In the genomic region with DNA sequence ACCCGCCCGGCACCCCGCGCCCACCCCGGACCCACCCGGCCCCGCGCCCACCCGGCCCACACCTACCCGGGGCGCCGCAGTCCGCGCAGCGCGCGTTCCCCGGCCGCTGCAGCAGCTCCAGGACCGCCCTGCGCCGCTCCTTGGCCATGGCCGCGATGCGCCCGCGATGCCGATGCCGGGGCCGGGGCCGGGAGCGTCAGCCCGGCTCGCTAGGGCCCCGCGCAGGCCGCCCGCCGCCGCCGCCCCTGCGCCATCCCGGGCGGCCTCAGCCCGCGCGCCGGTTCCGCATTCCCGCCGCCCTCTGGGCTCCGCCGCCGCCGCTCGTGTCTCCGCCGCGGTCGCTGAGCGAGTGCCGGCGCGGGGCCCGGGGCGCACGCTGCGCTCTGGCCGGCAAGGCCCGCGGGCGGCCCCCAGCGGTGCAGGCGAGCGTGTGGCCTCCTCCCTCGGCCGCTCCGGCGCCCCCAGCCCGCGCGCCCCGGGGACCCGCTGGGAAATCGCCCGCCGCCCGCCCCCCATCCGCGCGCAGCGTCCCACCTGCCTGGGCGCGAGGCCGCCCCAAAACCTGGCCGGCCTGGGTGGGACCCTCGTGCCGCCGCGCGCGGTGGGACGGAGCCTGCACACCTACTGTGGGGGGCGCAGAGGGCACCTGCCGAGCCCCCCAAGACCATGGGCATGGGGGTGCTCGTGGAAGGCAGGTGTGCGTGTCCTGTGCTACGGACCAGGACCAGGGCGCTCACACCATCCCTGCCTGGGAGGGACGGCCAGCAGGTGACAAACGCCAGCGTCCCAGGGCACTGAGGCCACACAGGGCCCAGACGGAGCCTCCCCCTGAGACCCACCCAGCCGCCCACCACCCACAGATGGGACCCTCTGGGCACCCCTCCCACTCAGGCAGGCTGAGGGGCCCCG, we compare ENCODE assay signal across 7 cellular contexts. TPM values are rescaled to one million over a fixed set of nuclear protein-coding genes. Genes with fewer than 3 reads are reported as not detected.
DNase-seq lines count a peak whose midpoint lies in the region; ATAC-seq, FAIRE-seq and TF ChIP-seq lines count a peak whose summit lies in the region.

A gene with protein sequence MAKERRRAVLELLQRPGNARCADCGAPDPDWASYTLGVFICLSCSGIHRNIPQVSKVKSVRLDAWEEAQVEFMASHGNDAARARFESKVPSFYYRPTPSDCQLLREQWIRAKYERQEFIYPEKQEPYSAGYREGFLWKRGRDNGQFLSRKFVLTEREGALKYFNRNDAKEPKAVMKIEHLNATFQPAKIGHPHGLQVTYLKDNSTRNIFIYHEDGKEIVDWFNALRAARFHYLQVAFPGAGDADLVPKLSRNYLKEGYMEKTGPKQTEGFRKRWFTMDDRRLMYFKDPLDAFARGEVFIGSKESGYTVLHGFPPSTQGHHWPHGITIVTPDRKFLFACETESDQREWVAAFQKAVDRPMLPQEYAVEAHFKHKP (minus strand): TSS at position 351 of the 909 bp plus-strand sequence. CDS start 203 bp downstream, at position 148.

- no peaks in the 10 kb centered on the region for H3K36me3 Mint-ChIP-seq in immature natural killer cell

- no peaks in the 10 kb centered on the region for H3K4me1 ChIP-seq in small intestine (ENCODE audit: control insufficient read depth in 2 of 2, insufficient read depth in 1 of 2, low read depth in 1 of 2, low read length in 1 of 2)

- no peaks in the 10 kb centered on the region for H3K9me3 ChIP-seq in small intestine (ENCODE audit: control insufficient read depth, low read depth)

- no peak for FAIRE-seq in small intestine (lab: Jason Lieb, UNC)

- no peaks in the 10 kb centered on the region for H3K27me3 ChIP-seq in small intestine (ENCODE audit: control insufficient read depth in 2 of 2, insufficient read depth in 2 of 2, low read length in 2 of 2)

- DNase-seq in GM13977 (ENCODE audit: low spot score) (peak; percentile 90), SW480 (ENCODE audit: low spot score) (peak; percentile 64), astrocyte of the cerebellum (ENCODE audit: low read depth) (no peak), immature natural killer cell (peak; percentile 73 to 81 (median 80)), small intestine (peak; percentile 68), NCI-H2081 treated with DMSO at 0.1 percent for 48 hours (lab: John Stamatoyannopoulos, UW) (no peak)

- in situ Hi-C loops in GM13977 (cut with MboI; ENCODE audit: low pct_unique_long_range_greater_than_20kb, low sequenced_read_pairs, unreplicated experiment) = no loop called here
- in situ Hi-C loops in astrocyte of the cerebellum (cut with HindIII; ENCODE audit: low sequenced_read_pairs) = loop anchor here (25.0 kb wide), 1 partner anchor 167 kb away; no protein-coding TSS in a partner anchor

- TF ChIP-seq CTCF in GM13977 (IDR thresholded peaks at IDR 0.05; ENCODE audit: extremely low read depth, insufficient read depth, missing control alignments) = peak; percentile 91
- no peak for TF ChIP-seq CTCF in astrocyte of the cerebellum (IDR thresholded peaks at IDR 0.05; ENCODE audit: low read depth, low read length, missing control alignments)

- H3K4me3 ChIP-seq in astrocyte of the cerebellum (ENCODE audit: low read depth, low read length) (peak within 1 kb of the TSS; percentile 18), small intestine (ENCODE audit: low read depth in 1 of 2, low read length in 2 of 2) (peak within 1 kb of the TSS; percentile 63 to 90)

- peak; percentile 46 for ATAC-seq in HG02973 (IDR thresholded peaks at IDR 0.05; ENCODE audit: unreplicated experiment)

- no peaks in the 10 kb centered on the region for H3K36me3 ChIP-seq in small intestine (ENCODE audit: control insufficient read depth in 2 of 2, insufficient read depth in 2 of 2, low read length in 2 of 2)

- no peaks in the 10 kb centered on the region for H3K9me3 Mint-ChIP-seq in immature natural killer cell

- peak within 1 kb of the TSS; percentile 40 to 88 (median 58) for H3K27ac Mint-ChIP-seq in immature natural killer cell

- peaks cover 0 to 9% (median 5%) of the 10 kb centered on the region in 3 donors for H3K27me3 Mint-ChIP-seq in immature natural killer cell (ENCODE audit: low read depth in 3 of 3)

- H3K27ac ChIP-seq in small intestine (ENCODE audit: low read depth in 1 of 2, low read length in 1 of 2) = peak within 1 kb of the TSS; percentile 76 to 94

- H3K4me1 Mint-ChIP-seq in immature natural killer cell = peaks cover 21 to 29% of the 10 kb centered on the region in 2 donors

- peak within 1 kb of the TSS; percentile 70 to 82 (median 78) for H3K4me3 Mint-ChIP-seq in immature natural killer cell

- WGBS in small intestine, 3 donors = 7 to 16% (median 10%) methylated on average over 37 to 115 of the region's 115 CpGs

RNA-seq across cellular contexts. Expression of the gene that starts here (rescaled TPM):
- polyA plus RNA-seq in immature natural killer cell (10 to 100 TPM; 49.7 to 72.1 (median 55.1) TPM), small intestine (100 to 1,000 TPM in 2 of 3 donors, 10 to 100 TPM in 1; 69.2 to 113 (median 102) TPM)

Comparison
In these comparisons a context has a peak if more than half of its experiments do, and no peak if none do; other contexts are left out.
1. DNase-seq: peak in GM13977 (single experiment), SW480 (single experiment), immature natural killer cell (3 of 3) and small intestine (single experiment); none in astrocyte of the cerebellum (single experiment) and NCI-H2081 treated with DMSO at 0.1 percent for 48 hours (single experiment).